7 cellular contexts compared by ENCODE assay signal in genomic region chr16:82257990-82258389, GRCh38.
"Had no signal": no experiment of that assay in that cellular context is flagged by ENCODE, and none has a peak within 500 bp of the region (broad histone marks: within the 10 kb centered on the region; RNA-seq: fewer than 3 reads in every experiment).

No MANE protein-coding gene starts in this region.

- H3K4me1 Mint-ChIP-seq: H9 had no signal

- H3K4me3 Mint-ChIP-seq: H9, IgD-negative memory B cell had no signal

- H3K4me3 ChIP-seq: GM23248 had no signal

- H3K9ac ChIP-seq: GM23248 had no signal

- H3K27ac Mint-ChIP-seq: H9, IgD-negative memory B cell had no signal

- ATAC-seq: HepG2 had no signal

- H3K27ac ChIP-seq: GM23248, HL-60 had no signal

- H3K9me3 Mint-ChIP-seq: H9 had no signal

- DNase-seq: GM23248, H9, HCEC 1CT, KBM-7 had no signal

- H2AFZ ChIP-seq: GM23248 had no signal
